8 cellular contexts compared by ENCODE assay signal in the genomic region with DNA sequence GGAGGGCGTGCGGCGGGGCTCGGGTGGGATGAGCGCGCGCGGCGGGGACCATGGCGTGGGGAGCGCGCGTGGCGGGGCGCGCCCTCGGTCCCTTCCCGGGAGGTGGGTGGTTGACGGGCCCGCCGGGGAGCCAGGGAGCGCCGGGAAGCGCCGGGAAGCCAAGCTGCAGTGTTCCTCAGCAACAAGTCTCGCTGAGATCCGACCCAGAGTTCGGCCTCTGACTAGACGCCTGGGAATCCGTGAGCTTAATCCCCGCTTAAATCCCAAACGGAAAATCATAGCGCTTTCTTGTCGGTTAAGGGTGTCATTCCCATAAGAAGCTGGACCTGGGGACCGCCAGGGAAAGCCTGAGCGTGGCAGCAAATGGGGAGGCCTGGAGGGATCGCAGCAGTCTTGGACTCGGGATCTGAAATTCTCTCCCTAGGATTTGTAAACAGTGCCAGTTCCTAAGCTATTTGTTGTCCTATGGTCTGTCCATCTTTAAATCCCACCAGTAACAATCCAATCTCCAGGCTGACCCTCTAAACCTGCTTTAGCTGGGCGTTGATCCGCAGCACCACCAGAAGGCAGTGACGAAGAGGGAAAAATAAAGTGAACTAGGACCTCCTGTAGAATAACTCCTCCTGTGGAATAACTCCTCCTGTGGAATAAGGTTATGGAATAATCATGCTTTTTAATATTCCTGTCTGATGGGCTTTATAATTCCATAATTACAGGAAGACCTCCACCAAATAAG. TPM values are rescaled to one million over a fixed set of nuclear protein-coding genes. Genes with fewer than 3 reads are reported as not detected.
DNase-seq lines count a peak whose midpoint lies in the region; ATAC-seq, FAIRE-seq and TF ChIP-seq lines count a peak whose summit lies in the region.

No MANE protein-coding gene starts in this region.

- H3K36me3 ChIP-seq in neuronal stem cell (replicated peaks in 1 of 2; ENCODE audit: control insufficient read depth in 2 of 2, insufficient read depth in 2 of 2, low read length in 2 of 2), result peaks cover 0 to 11% of the 10 kb centered on the region in 2 donors

- H3K4me1 ChIP-seq in neuronal stem cell (ENCODE audit: control insufficient read depth in 2 of 2, insufficient read depth in 1 of 2, low read depth in 1 of 2, low read length in 2 of 2), result peaks cover 5 to 15% of the 10 kb centered on the region in 2 donors

- no peak overlapping the region for H3K27ac Mint-ChIP-seq in activated T-cell treated with anti-CD3 and anti-CD28 coated beads, Interleukin-2, amount 50 U/mL, for 24 hours

- no peak overlapping the region for H3K23ac ChIP-seq in neuronal stem cell (ENCODE audit: low read depth, low read length, poor library complexity)

- H3K18ac ChIP-seq in neuronal stem cell (ENCODE audit: low read length), result peak overlapping the region; percentile 83

- H3K27me3 Mint-ChIP-seq in activated T-cell treated with anti-CD3 and anti-CD28 coated beads, Interleukin-2, amount 50 U/mL, for 24 hours, result peaks cover 4% of the 10 kb centered on the region

- H3K9me3 Mint-ChIP-seq in activated T-cell treated with anti-CD3 and anti-CD28 coated beads, Interleukin-2, amount 50 U/mL, for 24 hours, result no peaks in the 10 kb centered on the region

- peak overlapping the region; percentile 72 for H3K4me3 ChIP-seq in Jurkat, Clone E6-1 (ENCODE audit: low read length)
- H3K4me3 ChIP-seq in WI38 (ENCODE audit: low read depth, low read length) (peak overlapping the region; percentile 80), foreskin fibroblast (ENCODE audit: low read depth in 1 of 2, low read length in 2 of 2) (peak overlapping the region; percentile 61 to 69), neuronal stem cell (ENCODE audit: low read length in 2 of 2) (peak overlapping the region; percentile 78 to 82)

- H3K4me1 Mint-ChIP-seq in activated T-cell treated with anti-CD3 and anti-CD28 coated beads, Interleukin-2, amount 50 U/mL, for 24 hours (ENCODE audit: low read depth), result peaks cover 29% of the 10 kb centered on the region

- H2BK12ac ChIP-seq in neuronal stem cell (ENCODE audit: low read length), result no peak overlapping the region

- peak overlapping the region; percentile 90 for H3K4me2 ChIP-seq in neuronal stem cell (ENCODE audit: insufficient read depth, low read length, poor library complexity, severe bottlenecking)

- H2AK5ac ChIP-seq in neuronal stem cell (ENCODE audit: low read depth, low read length), result no peak overlapping the region

- no peak for FAIRE-seq in GM12891 (lab: Jason Lieb, UNC)

- DNase-seq in activated T-cell treated with anti-CD3 and anti-CD28 coated beads, Interleukin-2, amount 50 U/mL, for 24 hours, result no peak
- no peak for DNase-seq in activated T-cell treated with anti-CD3 and anti-CD28 coated beads for 4 hours
- no peak for DNase-seq in Jurkat, Clone E6-1 (ENCODE audit: low read depth, low spot score)
- peak; percentile 56 to 82 for DNase-seq in foreskin fibroblast
- DNase-seq in neuronal stem cell (ENCODE audit: low spot score), result peak; percentile 54
- DNase-seq in GM12891 (ENCODE audit: insufficient read length, low spot score), result no peak

- no peaks in the 10 kb centered on the region for H3K27me3 ChIP-seq in neuronal stem cell (ENCODE audit: control insufficient read depth in 3 of 3, insufficient read depth in 3 of 3, low read depth in 1 of 3, low read length in 3 of 3)

- H2BK120ac ChIP-seq in neuronal stem cell (ENCODE audit: low read depth, low read length), result no peak overlapping the region

- no peak overlapping the region for H2BK5ac ChIP-seq in neuronal stem cell (ENCODE audit: low read length)

- peak overlapping the region; percentile 63 for H2BK15ac ChIP-seq in neuronal stem cell (ENCODE audit: low read length)

- no peak overlapping the region for H4K8ac ChIP-seq in neuronal stem cell (ENCODE audit: low read depth, low read length)

- peak overlapping the region; percentile 98 for H2AFZ ChIP-seq in neuronal stem cell (ENCODE audit: low read length)

- H3K14ac ChIP-seq in neuronal stem cell (ENCODE audit: low read length), result no peak overlapping the region

- ATAC-seq in GM21423 (IDR thresholded peaks at IDR 0.05; ENCODE audit: unreplicated experiment), result no peak

- H3K9me3 ChIP-seq in neuronal stem cell (replicated peaks in 1 of 2; ENCODE audit: control insufficient read depth in 2 of 2, insufficient read depth in 1 of 2, low read depth in 1 of 2, low read length in 2 of 2), result no peaks in the 10 kb centered on the region

- peaks cover 8% of the 10 kb centered on the region for H3K36me3 Mint-ChIP-seq in activated T-cell treated with anti-CD3 and anti-CD28 coated beads, Interleukin-2, amount 50 U/mL, for 24 hours (ENCODE audit: low read depth)

- peak overlapping the region; percentile 48 for H3K27ac ChIP-seq in neuronal stem cell (replicated peaks; ENCODE audit: low read length)

- no peak for TF ChIP-seq POLR2A in GM12891 (IDR thresholded peaks at IDR 0.05; ENCODE audit: low read depth, low read length)

- TF ChIP-seq CTCF in WI38 (IDR thresholded peaks at IDR 0.05; ENCODE audit: low read depth, low read length) (no peak), foreskin fibroblast (IDR thresholded peaks at IDR 0.05; ENCODE audit: low read depth, low read length) (peak; percentile 11)

- H3K4me3 Mint-ChIP-seq in activated T-cell treated with anti-CD3 and anti-CD28 coated beads, Interleukin-2, amount 50 U/mL, for 24 hours, result peak overlapping the region; percentile 90

- no peak overlapping the region for H3K4ac ChIP-seq in neuronal stem cell (ENCODE audit: low read length)

- peak overlapping the region; percentile 85 for H3K9ac ChIP-seq in neuronal stem cell (ENCODE audit: low read depth, low read length, poor library complexity)

- no peak overlapping the region for H4K91ac ChIP-seq in neuronal stem cell (ENCODE audit: low read depth, low read length, poor library complexity)

- H3K79me1 ChIP-seq in neuronal stem cell (ENCODE audit: low read depth, low read length), result no peaks in the 10 kb centered on the region

- WGBS in neuronal stem cell (ENCODE audit: extremely low coverage in 2 of 2, insufficient read length in 2 of 2, insufficient replicate concordance in 1 of 2), 2 donors, result no CpG with 5 or more reads among the region's 41 CpGs

TF ChIP-seq in GM12891, 5 proteins besides CTCF, POLR2A, EP300 and RAD21:
- TF ChIP-seq SPI1 (IDR thresholded peaks at IDR 0.05; ENCODE audit: low read depth, low read length) (no peak), POU2F2 (IDR thresholded peaks at IDR 0.05; ENCODE audit: low read depth, low read length) (no peak), PAX5 (IDR thresholded peaks at IDR 0.05; ENCODE audit: insufficient read depth, low read length, severe bottlenecking) (no peak)

RNA-seq across cellular contexts. Expression of gene NEDD4, which starts 0.6 kb away (rescaled TPM):
- 13.3 TPM for polyA plus RNA-seq in Jurkat, Clone E6-1 (2012; ENCODE audit: insufficient read depth, insufficient read length)
- polyA plus RNA-seq in neuronal stem cell (2013, experiment 1 of 2), result 3.5 TPM
- polyA plus RNA-seq in neuronal stem cell (2013, experiment 2 of 2), result 3.9 TPM
- 1.2 TPM for polyA plus RNA-seq in GM12891 (2012; ENCODE audit: low read depth, missing spikeins)

Comparison
In these comparisons a context has a peak if more than half of its experiments do, and no peak if none do; other contexts are left out.
1. DNase-seq: peak in foreskin fibroblast (2 of 2) and neuronal stem cell (single experiment); none in activated T-cell treated with anti-CD3 and anti-CD28 coated beads, Interleukin-2, amount 50 U/mL, for 24 hours (single experiment), activated T-cell treated with anti-CD3 and anti-CD28 coated beads for 4 hours (single experiment), Jurkat, Clone E6-1 (single experiment) and GM12891 (single experiment).
2. Peak in every context shown above with its lines, with median percentiles within 50 percentile points of each other: H3K4me3 ChIP-seq.